21 cellular contexts compared by ENCODE assay signal in genomic region chr1:194004146-194004545, GRCh38.
DNase-seq lines count a peak whose midpoint lies in the region; ATAC-seq and TF ChIP-seq lines count a peak whose summit lies in the region.
"Had no signal": no experiment of that assay in that cellular context is flagged by ENCODE, and none has a peak within 500 bp of the region (broad histone marks: within the 10 kb centered on the region; RNA-seq: fewer than 3 reads in every experiment).

No MANE protein-coding gene starts in this region.

- H3K36me3 ChIP-seq in neuron (ENCODE audit: insufficient read depth, low read length) (no peaks in the 10 kb centered on the region), upper lobe of right lung (no peaks in the 10 kb centered on the region)
- H3K36me3 ChIP-seq: MG63 had no signal

- intact Hi-C loops in upper lobe of right lung (cut with DNase I): no loop called here

- TF ChIP-seq CTCF in choroid plexus epithelial cell (conservative IDR thresholded peaks at IDR 0.05; ENCODE audit: low read depth, low read length) (no peak), upper lobe of right lung (IDR thresholded peaks at IDR 0.05) (no peak)

- H3K4me1 ChIP-seq in neuron (ENCODE audit: insufficient read depth, low read length) (peaks cover 21% of the 10 kb centered on the region), upper lobe of right lung (no peaks in the 10 kb centered on the region)

- H3K9me3 ChIP-seq in neuron (ENCODE audit: low read length) (no peaks in the 10 kb centered on the region), upper lobe of right lung (no peaks in the 10 kb centered on the region)
- H3K9me3 ChIP-seq: MG63 had no signal

- H3K27me3 ChIP-seq in neuron (ENCODE audit: insufficient read depth, low read length): no peaks in the 10 kb centered on the region
- no peaks in the 10 kb centered on the region for H3K27me3 ChIP-seq in upper lobe of right lung
- H3K27me3 ChIP-seq: MG63 had no signal

- DNase-seq in NCI-H2081 (lab: John Stamatoyannopoulos, UW): peak; percentile 1 to 20
- no peak for DNase-seq in NCI-H2081 treated with DMSO at 0.1 percent for 48 hours (lab: John Stamatoyannopoulos, UW)
- peak; percentile 40 for DNase-seq in NCI-H345 treated with DMSO at 0.1 percent for 48 hours (lab: John Stamatoyannopoulos, UW; ENCODE audit: unreplicated experiment)
- DNase-seq in choroid plexus epithelial cell (ENCODE audit: low read depth): peak; percentile 23
- DNase-seq in upper lobe of right lung: no peak
- DNase-seq in NCI-H2029 treated with DMSO at 0.1 percent for 48 hours (lab: John Stamatoyannopoulos, UW): no peak
- DNase-seq in activated effector memory CD4-positive, alpha-beta T cell treated with Interleukin-2 at 50 U/mL for 16 hours: no peak
- DNase-seq: CD4-positive, alpha-beta T cell; DMS79; HCEC 1CT; Kasumi-1; MG63; NCI-H1048; NCI-H1436; NCI-H2171; PC-9; SIG-M5; T-helper 1 cell had no signal

- no peak for ATAC-seq in upper lobe of right lung
- ATAC-seq: SK-N-SH treated with all-trans-retinoic acid at 6 μM for 48 hours had no signal

- peak overlapping the region; percentile 89 for H2AFZ ChIP-seq in neuron (ENCODE audit: low read depth, low read length)
- H2AFZ ChIP-seq: PC-9 had no signal

- H3K27ac ChIP-seq in upper lobe of right lung: no peak overlapping the region
- H3K27ac ChIP-seq: PC-9, RWPE1 had no signal

- H3K4me3 ChIP-seq in choroid plexus epithelial cell (ENCODE audit: low read depth, low read length) (no peak overlapping the region), neuron (ENCODE audit: low read length) (no peak overlapping the region), upper lobe of right lung (no peak overlapping the region)
- H3K4me3 ChIP-seq: MG63, PC-9 had no signal

Comparison
In these comparisons a context has a peak if more than half of its experiments do, and no peak if none do; other contexts are left out.
1. DNase-seq: peak in NCI-H2081 (2 of 2), NCI-H345 treated with DMSO at 0.1 percent for 48 hours (single experiment) and choroid plexus epithelial cell (single experiment); none in NCI-H2081 treated with DMSO at 0.1 percent for 48 hours (single experiment), upper lobe of right lung (single experiment), NCI-H2029 treated with DMSO at 0.1 percent for 48 hours (single experiment) and activated effector memory CD4-positive, alpha-beta T cell treated with Interleukin-2 at 50 U/mL for 16 hours (single experiment).